Comparison of ENCODE assay signal across 24 cellular contexts in the genomic region with DNA sequence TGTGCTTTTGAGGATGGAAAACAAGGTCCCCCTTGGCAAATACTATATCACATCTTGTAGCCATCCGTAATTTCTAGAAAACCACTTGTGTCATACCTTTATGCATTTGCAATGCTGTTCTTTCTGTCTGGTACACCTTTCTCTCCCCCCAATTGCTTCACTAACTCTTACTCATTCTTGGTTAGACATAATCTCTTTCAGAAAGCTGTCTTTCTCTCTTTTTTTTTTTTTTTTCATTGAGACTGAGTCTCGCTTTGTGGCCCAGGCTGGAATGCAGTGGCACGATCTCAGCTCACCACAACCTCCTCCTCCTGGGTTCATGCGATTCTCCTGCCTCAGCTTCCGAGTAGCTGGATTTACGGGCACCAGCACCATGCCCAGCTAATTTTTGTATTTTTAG.
"Had no signal": no experiment of that assay in that cellular context is flagged by ENCODE, and none has a peak within 500 bp of the region (broad histone marks: within the 10 kb centered on the region; RNA-seq: fewer than 3 reads in every experiment).

No MANE protein-coding gene starts in this region.

- DNase-seq: cerebellar nuclear complex; dorsolateral prefrontal cortex; effector CD4-positive, alpha-beta T cell; foreskin keratinocyte; glutamatergic neuron; heart right ventricle; hippocampal formation; mesenchymal stem cell; mucosa of descending colon; naive B cell; psoas muscle; right cardiac atrium; sigmoid colon; stimulated activated CD4-positive, alpha-beta T cell treated with anti-CD3 and anti-CD28 coated beads, Interleukin-2, amount 100 ng/mL, for 48 hours; stimulated activated naive CD4-positive, alpha-beta T cell; stimulated activated naive CD8-positive, alpha-beta T cell treated with anti-CD3 and anti-CD28 coated beads, Interleukin-15, amount 100 ng/mL, for 72 hours; transverse colon; upper lobe of right lung; uterus had no signal

- H3K27me3 Mint-ChIP-seq: naive B cell; natural killer cell treated with Interleukin-12 subunit alpha and Interleukin-12 subunit beta and Interleukin-15 and Interleukin-18, amount 100 ng/mL, for 72 hours; stimulated activated naive CD8-positive, alpha-beta T cell treated with anti-CD3 and anti-CD28 coated beads, Interleukin-15, amount 100 ng/mL, for 72 hours had no signal

- H3K9me3 Mint-ChIP-seq: naive B cell; natural killer cell treated with Interleukin-12 subunit alpha and Interleukin-12 subunit beta and Interleukin-15 and Interleukin-18, amount 100 ng/mL, for 72 hours; neural progenitor cell; stimulated activated naive CD8-positive, alpha-beta T cell treated with anti-CD3 and anti-CD28 coated beads, Interleukin-15, amount 100 ng/mL, for 72 hours had no signal

- H3K4me3 Mint-ChIP-seq: mesothelial cell of epicardium; naive B cell; natural killer cell treated with Interleukin-12 subunit alpha and Interleukin-12 subunit beta and Interleukin-15 and Interleukin-18, amount 100 ng/mL, for 72 hours; neural progenitor cell; stimulated activated naive CD8-positive, alpha-beta T cell treated with anti-CD3 and anti-CD28 coated beads, Interleukin-15, amount 100 ng/mL, for 72 hours had no signal

- ATAC-seq: foreskin keratinocyte; gastroesophageal sphincter; heart right ventricle; left lobe of liver; mucosa of descending colon; natural killer cell treated with Interleukin-12 subunit alpha and Interleukin-12 subunit beta and Interleukin-15 and Interleukin-18, amount 100 ng/mL, for 72 hours; psoas muscle; right cardiac atrium; stimulated activated naive CD8-positive, alpha-beta T cell treated with anti-CD3 and anti-CD28 coated beads, Interleukin-15, amount 100 ng/mL, for 72 hours; upper lobe of right lung had no signal

- H3K4me1 Mint-ChIP-seq: naive B cell, neural progenitor cell had no signal

- H3K27ac Mint-ChIP-seq: mesothelial cell of epicardium; natural killer cell treated with Interleukin-12 subunit alpha and Interleukin-12 subunit beta and Interleukin-15 and Interleukin-18, amount 100 ng/mL, for 72 hours; neural progenitor cell had no signal
